ENCODE assay signal across 8 cellular contexts in genomic region chr15:51775967-51776816, GRCh38. TPM values are rescaled to one million over a fixed set of nuclear protein-coding genes. Genes with fewer than 3 reads are reported as not detected.
DNase-seq lines count a peak whose midpoint lies in the region; ATAC-seq, FAIRE-seq and TF ChIP-seq lines count a peak whose summit lies in the region.

No MANE protein-coding gene starts in this region.

- FAIRE-seq in GM12878 (lab: Jason Lieb, UNC): peak; percentile 92

- in situ Hi-C loops in GM12878 (cut with MboI): no loop called here

- H3K27ac ChIP-seq in GM12878 (ENCODE audit: control insufficient read depth, insufficient read depth): no peak overlapping the region

- no peaks in the 10 kb centered on the region for H3K9me3 ChIP-seq in GM12878 (replicated peaks; ENCODE audit: control insufficient read depth, insufficient read depth, low read length)

- TF ChIP-seq RAD21 in Ishikawa (IDR thresholded peaks at IDR 0.05; ENCODE audit: low read depth) (peak; percentile 90), GM12878 (IDR thresholded peaks at IDR 0.05; ENCODE audit: insufficient read depth, low read depth, low read length) (peak; percentile 93)

- no peak overlapping the region for H3K9ac ChIP-seq in GM12878 (ENCODE audit: control insufficient read depth, insufficient read depth, low read length)

- ATAC-seq in GM12878 (peak; percentile 94), HG03460 (IDR thresholded peaks at IDR 0.05; ENCODE audit: unreplicated experiment) (no peak)

- H3K36me3 ChIP-seq in GM12878 (ENCODE audit: control insufficient read depth in 2 of 2, insufficient read depth in 2 of 2, low read length in 1 of 2): no peaks in the 10 kb centered on the region

- no peak for TF ChIP-seq POLR2A in GM12878 (IDR thresholded peaks at IDR 0.05; ENCODE audit: low read depth, low read length)

- POLR2A ChIA-PET in GM12878 (lab: Charles Lee): interaction anchor here (1.0 to 1.6 kb wide), 3 partner anchors 40 to 126 kb away, joined by 3 to 6 read pairs (median 5); no protein-coding TSS in a partner anchor

- H3K27me3 ChIP-seq in GM12878 (replicated peaks in 1 of 2; ENCODE audit: control insufficient read depth in 2 of 2, insufficient read depth in 2 of 2, low read length in 1 of 2): no peaks in the 10 kb centered on the region

- RAD21 ChIA-PET in GM12878 (lab: Charles Lee; ENCODE audit: unreplicated experiment): interaction anchor here (0.6 to 8.8 kb wide), 27 partner anchors 9 to 613 kb away, joined by 3 to 232 read pairs (median 4); partner anchors contain the start of gene LYSMD2

- CTCF ChIA-PET in GM12878 (lab: Yijun Ruan, JAX): interaction anchor here (0.5 to 6.6 kb wide), 62 partner anchors 8 to 548 kb away, joined by 3 to 314 read pairs (median 6); partner anchors contain the start of genes DMXL2, LYSMD2 and SCG3

- intact Hi-C loops in GM12878 (cut with micrococcal nuclease; ENCODE audit: unreplicated experiment): loop anchor here (2.0 to 5.0 kb wide), 2 partner anchors 39 to 239 kb away; partner anchors contain the start of gene LYSMD2

- H3K4me1 ChIP-seq in GM12878 (ENCODE audit: control insufficient read depth, insufficient read depth, low read length): no peaks in the 10 kb centered on the region

- H3K79me2 ChIP-seq in GM12878 (ENCODE audit: control insufficient read depth, insufficient read depth, low read length): no peaks in the 10 kb centered on the region

- peak; percentile 79 to 90 (median 83) for TF ChIP-seq CTCF in GM12878 (IDR thresholded peaks at IDR 0.05 in 2 of 3, conservative IDR thresholded peaks at IDR 0.05 in 1 of 3; ENCODE audit: control insufficient read depth in 2 of 3, extremely low read depth in 1 of 3, insufficient read depth in 1 of 3, low read depth in 3 of 3, low read length in 3 of 3)

- SMC1A ChIA-PET in GM12878 (lab: Charles Lee; ENCODE audit: uncharacterized antibody, unreplicated experiment): interaction anchor here (0.6 to 4.8 kb wide), 39 partner anchors 9 to 613 kb away, joined by 3 to 170 read pairs (median 5); partner anchors contain the start of genes LYSMD2 and SCG3

- H2AFZ ChIP-seq in GM12878 (ENCODE audit: control insufficient read depth, low read depth, low read length): peak overlapping the region; percentile 22

- H4K20me1 ChIP-seq in GM12878 (ENCODE audit: control insufficient read depth, insufficient read depth): no peaks in the 10 kb centered on the region

- 60% methylated on average over 11 of the region's 11 CpGs for WGBS in GM12878 (ENCODE audit: insufficient coverage, insufficient replicate concordance, low lambda C conversion rate, missing lambda C conversion rate)

- BruUV-seq in GM12878 (replicated peaks; lab: Mats Ljungman, UMichigan): no TSS peak

- H3K4me3 ChIP-seq in GM12878: no peak overlapping the region

- TF ChIP-seq EP300 in Ishikawa (IDR thresholded peaks at IDR 0.05; ENCODE audit: borderline replicate concordance): no peak
- TF ChIP-seq EP300 in GM12878 (IDR thresholded peaks at IDR 0.05; ENCODE audit: borderline replicate concordance in 1 of 2, control insufficient read depth in 1 of 2, low read depth in 2 of 2, low read length in 2 of 2): no peak

- H3K4me2 ChIP-seq in GM12878 (ENCODE audit: control insufficient read depth, insufficient read depth): no peak overlapping the region

- peak; percentile 23 for DNase-seq in stimulated activated CD4-positive, alpha-beta T cell treated with anti-CD3 and anti-CD28 coated beads, Interleukin-12 subunit alpha, Interleukin-12 subunit beta, amount 100 ng/mL, for 4 hours
- DNase-seq in stimulated activated CD4-positive, alpha-beta T cell treated with anti-CD3 and anti-CD28 coated beads, Interleukin-1b, Interleukin-23, amount 100 ng/mL, for 48 hours: no peak
- DNase-seq in SKM-1 treated with dmso at 0.1 percent for 144 hours (lab: John Stamatoyannopoulos, UW; ENCODE audit: unreplicated experiment) (peak; percentile 41), GM12878 (ENCODE audit: low read depth, low spot score) (peak; percentile 30), inferior parietal cortex (ENCODE audit: extremely low spot score) (peak; percentile 75)
- DNase-seq in stimulated activated CD4-positive, alpha-beta T cell treated with anti-CD3 and anti-CD28 coated beads, Interleukin-2, amount 100 ng/mL, for 4 hours (ENCODE audit: low read depth): peak; percentile 28

TF ChIP-seq in Ishikawa, 13 proteins besides CTCF, POLR2A, EP300 and RAD21 (continues in another document):
- no peak for TF ChIP-seq YY1 (IDR thresholded peaks at IDR 0.05; ENCODE audit: low read depth)
- TF ChIP-seq MAX (IDR thresholded peaks at IDR 0.05): no peak
- no peak for TF ChIP-seq NFIC (IDR thresholded peaks at IDR 0.05)
- TF ChIP-seq CEBPB (IDR thresholded peaks at IDR 0.05): no peak
- no peak for TF ChIP-seq TAF1 (IDR thresholded peaks at IDR 0.05; ENCODE audit: low read depth)
- TF ChIP-seq TEAD4 (IDR thresholded peaks at IDR 0.05): no peak
- no peak for TF ChIP-seq FOXM1 (IDR thresholded peaks at IDR 0.05; ENCODE audit: borderline replicate concordance, low read depth)

TF ChIP-seq in GM12878, 131 proteins besides CTCF, POLR2A, EP300 and RAD21 (continues in another document):
- no peak for TF ChIP-seq NFXL1 (IDR thresholded peaks at IDR 0.05; ENCODE audit: borderline replicate concordance)
- 0 out of 2 replicates have a peak, but pooled peaks have one; percentile 31 for TF ChIP-seq IRF4 (IDR thresholded peaks at IDR 0.05; ENCODE audit: low read depth, low read length)
- TF ChIP-seq CBX3 (IDR thresholded peaks at IDR 0.05; ENCODE audit: borderline replicate concordance, low read depth): no peak
- TF ChIP-seq USF2 (IDR thresholded peaks at IDR 0.05; ENCODE audit: borderline replicate concordance, low read depth, low read length): no peak

RNA-seq across cellular contexts. Expression of gene TMOD2, which starts 24.8 kb away (rescaled TPM):
- total RNA-seq in GM12878 (2013; cell fraction: nucleolus; rRNA removed): 8.5 and 10.5 TPM in 2 replicates
- total RNA-seq in GM12878 (2014; rRNA removed): 9.1 and 10.8 TPM in 2 replicates
- 12.6 and 13.9 TPM in 2 replicates for total RNA-seq in GM12878 (2014; rRNA removed; fragmentation: Illumina TruSeq; extraction: Trizol)
- 13.0 and 15.2 TPM in 2 replicates for total RNA-seq in GM12878 (2021)
- 4.4 TPM for polyA plus RNA-seq in GM12878 (2011; ENCODE audit: low read depth)
- 0.61 and 0.66 TPM in 2 replicates for polyA plus RNA-seq in GM12878 (2011; rRNA removed)
- 0.22 and 0.24 TPM in 2 replicates for polyA plus RNA-seq in GM12878 (2011; cell fraction: cytosol; rRNA removed)
- polyA plus RNA-seq in GM12878 (2011; cell fraction: nucleus; rRNA removed): 0.54 and 0.86 TPM in 2 replicates
- 1.0 and 1.8 TPM in 2 replicates for polyA plus RNA-seq in GM12878 (2012)
- 10.5 and 16.0 TPM in 2 replicates for polyA plus RNA-seq in GM12878 (2014; fragmentation: Illumina TruSeq; extraction: Trizol)
- 1 to 10 TPM; 1.6 to 1.7 TPM for polyA plus RNA-seq in GM12878 (2014; fragmentation: Nextera tagmentation; extraction: Ambion mirVana)
- 6.9 and 7.6 TPM in 2 replicates for polyA plus RNA-seq in GM12878 (2014; rRNA removed)
- 1 to 10 TPM; 4.7 to 5.1 TPM for polyA plus RNA-seq in GM12878 (2016; fragmentation: Nextera tagmentation; extraction: Ambion mirVana)
- polyA minus RNA-seq in GM12878 (2011; rRNA and poly(A)+ RNA removed): 0.41 and 0.59 TPM in 2 replicates
- 0.13 TPM in 1 of 2 replicates, not detected in the other for polyA minus RNA-seq in GM12878 (2011; cell fraction: cytosol; rRNA and poly(A)+ RNA removed)
- 0.36 and 0.86 TPM in 2 replicates for polyA minus RNA-seq in GM12878 (2011; cell fraction: nucleus; rRNA and poly(A)+ RNA removed)

RNA-seq across cellular contexts. Expression of gene LYSMD2, which starts 38.7 kb away (rescaled TPM):
- total RNA-seq in GM12878 (2013; cell fraction: nucleolus; rRNA removed): 6.2 and 7.8 TPM in 2 replicates
- total RNA-seq in GM12878 (2014; rRNA removed): 36.8 and 51.3 TPM in 2 replicates
- total RNA-seq in GM12878 (2014; rRNA removed; fragmentation: Illumina TruSeq; extraction: Trizol): 42.4 and 44.4 TPM in 2 replicates
- 41.9 and 42.1 TPM in 2 replicates for total RNA-seq in GM12878 (2021)
- 10.6 TPM for polyA plus RNA-seq in GM12878 (2011; ENCODE audit: low read depth)
- 61.2 and 96.0 TPM in 2 replicates for polyA plus RNA-seq in GM12878 (2011; rRNA removed)
- 19.3 and 34.3 TPM in 2 replicates for polyA plus RNA-seq in GM12878 (2011; cell fraction: cytosol; rRNA removed)
- polyA plus RNA-seq in GM12878 (2011; cell fraction: nucleus; rRNA removed): 18.3 and 18.4 TPM in 2 replicates
- polyA plus RNA-seq in GM12878 (2012): 12.4 and 16.1 TPM in 2 replicates
- 40.3 and 50.4 TPM in 2 replicates for polyA plus RNA-seq in GM12878 (2014; fragmentation: Illumina TruSeq; extraction: Trizol)
- 10 to 100 TPM; 30.5 to 61.3 TPM for polyA plus RNA-seq in GM12878 (2014; fragmentation: Nextera tagmentation; extraction: Ambion mirVana)
- 40.9 and 48.5 TPM in 2 replicates for polyA plus RNA-seq in GM12878 (2014; rRNA removed)
- polyA plus RNA-seq in GM12878 (2016; fragmentation: Nextera tagmentation; extraction: Ambion mirVana): 10 to 100 TPM; 49.4 to 54.9 TPM
- 8.7 and 9.4 TPM in 2 replicates for polyA minus RNA-seq in GM12878 (2011; rRNA and poly(A)+ RNA removed)
- 5.3 and 8.7 TPM in 2 replicates for polyA minus RNA-seq in GM12878 (2011; cell fraction: cytosol; rRNA and poly(A)+ RNA removed)
- polyA minus RNA-seq in GM12878 (2011; cell fraction: nucleus; rRNA and poly(A)+ RNA removed): 3.6 and 6.5 TPM in 2 replicates

RNA-seq across cellular contexts. Expression of gene TMOD3, which starts 53.3 kb away (rescaled TPM):
- 39.9 and 41.0 TPM in 2 replicates for total RNA-seq in GM12878 (2013; cell fraction: nucleolus; rRNA removed)
- total RNA-seq in GM12878 (2014; rRNA removed) (21.6 and 27.1 TPM in 2 replicates), GM12878 (2014; rRNA removed; fragmentation: Illumina TruSeq; extraction: Trizol) (32.8 and 34.6 TPM in 2 replicates), GM12878 (2021) (32.2 and 32.6 TPM in 2 replicates)
- 7.2 TPM for polyA plus RNA-seq in GM12878 (2011; ENCODE audit: low read depth)
- polyA plus RNA-seq in GM12878 (2011; rRNA removed) (19.4 and 34.8 TPM in 2 replicates), GM12878 (2014; fragmentation: Illumina TruSeq; extraction: Trizol) (23.4 and 24.6 TPM in 2 replicates), GM12878 (2014; fragmentation: Nextera tagmentation; extraction: Ambion mirVana) (1 to 10 TPM; 5.2 to 7.5 TPM), GM12878 (2014; rRNA removed) (16.7 and 20.1 TPM in 2 replicates), GM12878 (2016; fragmentation: Nextera tagmentation; extraction: Ambion mirVana) (10 to 100 TPM; 35.7 to 39.4 TPM)
- polyA plus RNA-seq in GM12878 (2011; cell fraction: cytosol; rRNA removed): 6.3 and 7.8 TPM in 2 replicates
- polyA plus RNA-seq in GM12878 (2011; cell fraction: nucleus; rRNA removed): 11.2 and 11.4 TPM in 2 replicates
- 10.8 and 13.7 TPM in 2 replicates for polyA plus RNA-seq in GM12878 (2012)
- polyA minus RNA-seq in GM12878 (2011; rRNA and poly(A)+ RNA removed): 11.6 and 17.8 TPM in 2 replicates
- 7.9 and 10.6 TPM in 2 replicates for polyA minus RNA-seq in GM12878 (2011; cell fraction: cytosol; rRNA and poly(A)+ RNA removed)
- 8.3 and 20.8 TPM in 2 replicates for polyA minus RNA-seq in GM12878 (2011; cell fraction: nucleus; rRNA and poly(A)+ RNA removed)
